ENCODE assay signal across 1 cellular context in genomic region chr2:202102425-202103005, GRCh38.
TF ChIP-seq lines count a peak whose summit lies in the region.

No MANE protein-coding gene starts in this region.

TF ChIP-seq in SK-N-SH treated with all-trans-retinoic acid at 6 μM for 48 hours, 23 proteins besides CTCF, POLR2A, EP300 and RAD21 (continued from another document):
- TF ChIP-seq CREB5 (CRISPR knock-in tag; IDR thresholded peaks at IDR 0.05; ENCODE audit: low read depth), result no peak
